22 cellular contexts compared by ENCODE assay signal in genomic region chr6:47349931-47350330, GRCh38. TPM values are rescaled to one million over a fixed set of nuclear protein-coding genes. Genes with fewer than 3 reads are reported as not detected.
DNase-seq lines count a peak whose midpoint lies in the region; ATAC-seq and TF ChIP-seq lines count a peak whose summit lies in the region.
"Had no signal": no experiment of that assay in that cellular context is flagged by ENCODE, and none has a peak within 500 bp of the region (broad histone marks: within the 10 kb centered on the region; RNA-seq: fewer than 3 reads in every experiment).

No MANE protein-coding gene starts in this region.

- H3K27me3 Mint-ChIP-seq in MCF 10A (ENCODE audit: insufficient read depth, unreplicated experiment), result peaks cover 6% of the 10 kb centered on the region

- H3K4me1 Mint-ChIP-seq in MCF 10A (ENCODE audit: insufficient read depth, unreplicated experiment), result peaks cover 6% of the 10 kb centered on the region
- H3K4me1 Mint-ChIP-seq: B cell; CD4-positive, CD25-positive, alpha-beta regulatory T cell had no signal

- TF ChIP-seq CTCF in MCF 10A (IDR thresholded peaks at IDR 0.05; ENCODE audit: unreplicated experiment) (no peak), breast epithelium (IDR thresholded peaks at IDR 0.05) (no peak)

- POLR2A ChIA-PET in MCF 10A (lab: Yijun Ruan, JAX), result no interaction called here

- H3K4me3 Mint-ChIP-seq in MCF 10A (ENCODE audit: unreplicated experiment), result no peak overlapping the region
- H3K4me3 Mint-ChIP-seq: B cell; CD4-positive, CD25-positive, alpha-beta regulatory T cell; CD8-positive, alpha-beta T cell; GM23338; H9 had no signal

- H3K4me1 ChIP-seq in breast epithelium, result no peaks in the 10 kb centered on the region
- H3K4me1 ChIP-seq: BLaER1, Caco-2 had no signal

- no peaks in the 10 kb centered on the region for H3K36me3 Mint-ChIP-seq in MCF 10A (ENCODE audit: insufficient read depth, unreplicated experiment)
- H3K36me3 Mint-ChIP-seq: CD4-positive, CD25-positive, alpha-beta regulatory T cell; CD8-positive, alpha-beta T cell had no signal

- peak; percentile 6 for DNase-seq in MCF 10A (ENCODE audit: unreplicated experiment)
- DNase-seq in breast epithelium (ENCODE audit: low spot score in 2 of 2), result no peak
- DNase-seq in NCI-H226, result peak; percentile 13
- peak; percentile 68 for DNase-seq in amniotic epithelial cell (ENCODE audit: low read depth)
- DNase-seq in cerebellum (ENCODE audit: low spot score), result peak; percentile 39
- no peak for DNase-seq in islet precursor cell
- DNase-seq: Caco-2; CD4-positive, CD25-positive, alpha-beta regulatory T cell; CD8-positive, alpha-beta T cell; DMS153; DND-41; GDM1; H9 had no signal

- H3K4me3 ChIP-seq in breast epithelium, result no peak overlapping the region
- H3K4me3 ChIP-seq: BLaER1, GM12878, GM23338 had no signal

- no TSS peak for BruUV-seq in MCF 10A (replicated peaks; lab: Mats Ljungman, UMichigan)

- H3K9me3 Mint-ChIP-seq in MCF 10A (ENCODE audit: unreplicated experiment), result no peaks in the 10 kb centered on the region
- H3K9me3 Mint-ChIP-seq: CD8-positive, alpha-beta T cell; GM23338; H9 had no signal

- H3K27me3 ChIP-seq in breast epithelium, result no peaks in the 10 kb centered on the region
- H3K27me3 ChIP-seq: BLaER1 had no signal

- intact Hi-C loops in MCF 10A (cut with micrococcal nuclease), result no loop called here
- intact Hi-C loops in breast epithelium (cut with DNase I; ENCODE audit: low total_unique reads), result no loop called here

- CTCF ChIA-PET in MCF 10A (lab: Yijun Ruan, JAX), result interaction anchor here (0.6 to 1.0 kb wide), 4 partner anchors 40 to 426 kb away, joined by 3 read pairs; partner anchors contain the start of gene TNFRSF21

- H3K27ac Mint-ChIP-seq in MCF 10A (ENCODE audit: low read depth, unreplicated experiment), result no peak overlapping the region
- H3K27ac Mint-ChIP-seq: B cell; CD4-positive, CD25-positive, alpha-beta regulatory T cell; CD8-positive, alpha-beta T cell; GM23338; H9 had no signal

- no peak overlapping the region for H3K27ac ChIP-seq in breast epithelium
- H3K27ac ChIP-seq: 22Rv1, BLaER1, C4-2B had no signal

- no peaks in the 10 kb centered on the region for H3K36me3 ChIP-seq in breast epithelium
- H3K36me3 ChIP-seq: BLaER1 had no signal

- H3K9me3 ChIP-seq in breast epithelium, result no peaks in the 10 kb centered on the region
- H3K9me3 ChIP-seq: BLaER1, Caco-2 had no signal

- no peak for ATAC-seq in GM21737 (IDR thresholded peaks at IDR 0.05; ENCODE audit: unreplicated experiment)
- no peak for ATAC-seq in GM18505 (IDR thresholded peaks at IDR 0.05; ENCODE audit: unreplicated experiment)
- ATAC-seq: CD8-positive, alpha-beta T cell; GM12878; GM23338; HCT116 had no signal

- TF ChIP-seq POLR2A in breast epithelium (IDR thresholded peaks at IDR 0.05) (no peak), GM18505 (IDR thresholded peaks at IDR 0.05; ENCODE audit: borderline replicate concordance, extremely low read depth, insufficient read depth, insufficient read length) (no peak)

RNA-seq across cellular contexts. Expression of gene TNFRSF21, which starts 40.2 kb away (rescaled TPM):
- total RNA-seq in MCF 10A (2022) (17.8 and 19.3 TPM in 2 replicates), breast epithelium (10 to 100 TPM; 10.2 to 21.4 (median 20.9) TPM), cerebellum (31.3 TPM)

Comparison
In these comparisons a context has a peak if more than half of its experiments do, and no peak if none do; other contexts are left out.
1. DNase-seq: peak in MCF 10A (single experiment), NCI-H226 (single experiment), amniotic epithelial cell (single experiment) and cerebellum (single experiment); none in breast epithelium (0 of 2) and islet precursor cell (single experiment).